Comparison of ENCODE assay signal across 8 cellular contexts in the genomic region with DNA sequence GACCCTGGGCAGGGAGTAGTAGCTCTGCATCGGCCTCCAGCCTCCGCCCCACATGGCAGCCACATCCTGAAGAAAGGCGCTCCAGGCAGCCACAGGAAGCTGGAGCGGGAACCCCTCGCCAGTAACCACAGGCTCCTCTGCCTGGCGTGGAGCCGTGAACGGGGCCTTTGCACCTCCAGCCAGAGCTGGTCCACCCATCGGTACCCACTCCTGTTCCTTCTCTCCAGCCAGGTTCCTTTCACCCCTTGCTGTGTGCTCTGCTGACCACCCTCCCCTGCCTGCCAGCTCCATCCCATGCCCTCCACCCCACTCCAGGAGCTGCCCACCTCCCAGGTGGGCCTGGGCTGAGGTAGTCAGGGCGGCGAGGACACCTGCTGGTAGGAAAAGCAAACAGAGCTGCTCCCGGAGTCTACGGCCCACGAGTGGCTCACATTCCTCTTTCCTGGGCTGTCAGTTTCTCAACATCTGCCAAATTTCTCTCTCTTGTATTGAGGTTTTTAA. TPM values are rescaled to one million over a fixed set of nuclear protein-coding genes. Genes with fewer than 3 reads are reported as not detected.
DNase-seq lines count a peak whose midpoint lies in the region; TF ChIP-seq lines count a peak whose summit lies in the region.

No MANE protein-coding gene starts in this region.

- no peaks in the 10 kb centered on the region for H3K79me2 ChIP-seq in osteoblast (ENCODE audit: insufficient read depth, low read length)

- H3K9ac ChIP-seq in SK-N-MC (ENCODE audit: insufficient read length), result peak overlapping the region; percentile 93

- H3K4me1 ChIP-seq in osteoblast (ENCODE audit: insufficient read depth, low read length), result peaks cover 32% of the 10 kb centered on the region

- no peak overlapping the region for H3K27ac ChIP-seq in SK-N-MC
- H3K27ac ChIP-seq in osteoblast (ENCODE audit: low read depth, low read length), result no peak overlapping the region

- H3K9me3 ChIP-seq in SK-N-MC (ENCODE audit: low read depth, low read length) (no peaks in the 10 kb centered on the region), osteoblast (ENCODE audit: low read depth, low read length) (no peaks in the 10 kb centered on the region)

- peak in 4 of 6 experiments; percentile 4 to 17 (median 7) for DNase-seq in stimulated activated naive CD4-positive, alpha-beta T cell (lab: John Stamatoyannopoulos, UW)
- no peak for DNase-seq in stimulated activated naive CD4-positive, alpha-beta T cell treated with Interleukin-2 at 50 U/mL for 16 hours (lab: John Stamatoyannopoulos, UW)
- DNase-seq in SK-N-MC (ENCODE audit: low read depth, low spot score) (no peak), epithelial cell of esophagus (ENCODE audit: low read depth) (peak; percentile 31), osteoblast (ENCODE audit: insufficient read length, low spot score, missing footprints) (peak; percentile 90), amniotic stem cell (lab: John Stamatoyannopoulos, UW) (no peak), pons (ENCODE audit: low spot score) (no peak), cerebellum (ENCODE audit: low spot score) (no peak)

- H3K36me3 ChIP-seq in SK-N-MC (ENCODE audit: insufficient read depth, low read length) (no peaks in the 10 kb centered on the region), osteoblast (ENCODE audit: insufficient read depth, low read length) (no peaks in the 10 kb centered on the region)

- peak overlapping the region; percentile 94 for H3K4me2 ChIP-seq in osteoblast (ENCODE audit: insufficient read depth, low read length)

- H3K4me3 ChIP-seq in SK-N-MC (peak overlapping the region; percentile 94), epithelial cell of esophagus (ENCODE audit: low read length) (no peak overlapping the region), osteoblast (ENCODE audit: insufficient read depth, low read length) (peak overlapping the region; percentile 86)

- no peaks in the 10 kb centered on the region for H3K27me3 ChIP-seq in osteoblast (ENCODE audit: insufficient read depth, low read length)

- TF ChIP-seq CTCF in epithelial cell of esophagus (IDR thresholded peaks at IDR 0.05; ENCODE audit: insufficient read depth, low read depth, low read length, missing control alignments), result peak; percentile 63
- TF ChIP-seq CTCF in osteoblast (IDR thresholded peaks at IDR 0.05; ENCODE audit: extremely low read depth, low read depth, low read length), result peak; percentile 66

- H2AFZ ChIP-seq in osteoblast (ENCODE audit: low read length), result peak overlapping the region; percentile 53

- H4K20me1 ChIP-seq in osteoblast (ENCODE audit: insufficient read depth, low read length), result no peaks in the 10 kb centered on the region

RNA-seq across cellular contexts. Expression of a gene that starts 2.7 kb away (rescaled TPM):
- 11.6 and 16.5 TPM in 2 replicates for total RNA-seq in osteoblast
- 23.0 TPM for total RNA-seq in cerebellum

RNA-seq across cellular contexts. Expression of a gene that starts 6.4 kb away (rescaled TPM):
- total RNA-seq in osteoblast (25.6 and 32.6 TPM in 2 replicates), cerebellum (26.3 TPM)

Comparison
In these comparisons a context has a peak if more than half of its experiments do, and no peak if none do; other contexts are left out.
1. DNase-seq: peak in stimulated activated naive CD4-positive, alpha-beta T cell (4 of 6), epithelial cell of esophagus (single experiment) and osteoblast (single experiment); none in stimulated activated naive CD4-positive, alpha-beta T cell treated with Interleukin-2 at 50 U/mL for 16 hours (single experiment), SK-N-MC (single experiment), amniotic stem cell (single experiment), pons (single experiment) and cerebellum (single experiment).